Comparison of ENCODE assay signal across 1 cellular context in genomic region chr7:27064169-27064568, GRCh38.
TF ChIP-seq lines count a peak whose summit lies in the region.

No MANE protein-coding gene starts in this region.

TF ChIP-seq in HepG2, 621 proteins besides CTCF, POLR2A, EP300 and RAD21:
- TF ChIP-seq ZBTB1 (CRISPR knock-in tag; IDR thresholded peaks at IDR 0.05; ENCODE audit: borderline replicate concordance): no peak
- no peak for TF ChIP-seq ZNF331 (CRISPR knock-in tag; IDR thresholded peaks at IDR 0.05)
- no peak for TF ChIP-seq NR2F6 (IDR thresholded peaks at IDR 0.05)
- TF ChIP-seq NR2F6 (CRISPR knock-in tag; IDR thresholded peaks at IDR 0.05): no peak
- TF ChIP-seq TCF7 (IDR thresholded peaks at IDR 0.05; ENCODE audit: low read depth): no peak
